ENCODE assay signal across 9 cellular contexts in the genomic region with DNA sequence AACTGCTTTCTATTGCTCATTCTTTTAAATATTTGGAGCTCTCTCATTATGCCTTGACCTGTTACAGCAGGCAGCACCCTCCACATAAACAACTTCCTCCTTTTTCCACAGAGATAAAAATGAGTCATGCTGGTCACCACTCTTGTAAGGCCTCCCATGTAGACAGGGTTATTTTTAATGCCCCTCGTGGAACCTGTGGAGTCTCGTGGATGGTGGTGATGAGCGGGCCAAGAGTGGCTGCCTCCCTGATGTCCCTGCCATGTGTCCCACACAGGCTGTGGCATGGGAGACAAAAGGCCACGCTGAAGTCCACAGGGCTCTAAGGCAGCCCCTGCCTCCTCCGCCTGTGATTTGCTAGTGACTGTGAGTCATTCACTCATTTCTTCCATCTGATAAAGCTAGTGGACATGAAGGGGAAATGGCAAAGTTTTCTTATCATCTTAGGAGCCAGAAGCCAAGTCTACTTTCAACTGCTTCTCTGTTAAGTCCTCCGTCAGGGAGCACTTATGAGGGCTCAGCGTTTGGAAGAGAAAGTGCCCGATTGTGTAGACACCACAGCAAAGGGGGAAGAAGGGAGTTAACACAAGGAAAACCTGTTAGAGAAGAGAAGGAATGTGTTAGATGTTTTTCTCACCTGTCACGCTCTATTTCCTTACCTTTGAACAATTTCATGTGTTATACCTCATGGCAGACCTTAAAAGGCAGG.
DNase-seq lines count a peak whose midpoint lies in the region; ATAC-seq and TF ChIP-seq lines count a peak whose summit lies in the region.
"Had no signal": no experiment of that assay in that cellular context is flagged by ENCODE, and none has a peak within 500 bp of the region (broad histone marks: within the 10 kb centered on the region; RNA-seq: fewer than 3 reads in every experiment).

No MANE protein-coding gene starts in this region.

- H3K27ac ChIP-seq in smooth muscle cell (ENCODE audit: low read depth) (peak overlapping the region; percentile 80), caudate nucleus (ENCODE audit: low read depth, low read length) (no peak overlapping the region)

- no peaks in the 10 kb centered on the region for H3K79me2 ChIP-seq in smooth muscle cell (ENCODE audit: low read depth)

- H4K20me1 ChIP-seq in smooth muscle cell (ENCODE audit: low read depth): no peaks in the 10 kb centered on the region

- H3F3A ChIP-seq in smooth muscle cell (ENCODE audit: low read depth): peaks cover 33% of the 10 kb centered on the region

- no peak overlapping the region for H3K9ac ChIP-seq in smooth muscle cell (ENCODE audit: low read depth)

- H3K4me2 ChIP-seq in smooth muscle cell: peak overlapping the region; percentile 81

- peak overlapping the region; percentile 32 for H3K4me3 ChIP-seq in smooth muscle cell

- no peaks in the 10 kb centered on the region for H3K27me3 ChIP-seq in smooth muscle cell (ENCODE audit: low read depth)

- TF ChIP-seq CTCF in smooth muscle cell (IDR thresholded peaks at IDR 0.05; ENCODE audit: borderline replicate concordance, insufficient read depth, poor library complexity, severe bottlenecking): no peak

- WGBS in smooth muscle cell (ENCODE audit: low lambda C conversion rate): 23% methylated on average over 9 of the region's 9 CpGs

- no peaks in the 10 kb centered on the region for H3K36me3 ChIP-seq in smooth muscle cell (ENCODE audit: low read depth)

- ATAC-seq in left ventricle myocardium superior (peak; percentile 78), GM18520 (IDR thresholded peaks at IDR 0.05; ENCODE audit: unreplicated experiment) (no peak)

- intact Hi-C loops in left ventricle myocardium superior (cut with micrococcal nuclease): no loop called here

- DNase-seq in HCEC 1CT (peak; percentile 79), UCSD-AML1 (lab: John Stamatoyannopoulos, UW; ENCODE audit: unreplicated experiment) (peak; percentile 49), left ventricle myocardium superior (no peak), smooth muscle cell (lab: John Stamatoyannopoulos, UW; ENCODE audit: unreplicated experiment) (no peak), caudate nucleus (lab: John Stamatoyannopoulos, UW) (no peak), NCI-H1048 (lab: John Stamatoyannopoulos, UW) (no peak), SK-N-DZ (ENCODE audit: low spot score) (no peak)
- DNase-seq: effector CD4-positive, alpha-beta T cell had no signal

- no peaks in the 10 kb centered on the region for H3K9me3 ChIP-seq in smooth muscle cell (replicated peaks; ENCODE audit: low read depth)

- peaks cover 18% of the 10 kb centered on the region for H3K4me1 ChIP-seq in smooth muscle cell (ENCODE audit: low read depth)

- no peak overlapping the region for H2AFZ ChIP-seq in smooth muscle cell (ENCODE audit: low read depth)

Comparison
In these comparisons a context has a peak if more than half of its experiments do, and no peak if none do; other contexts are left out.
1. DNase-seq: peak in HCEC 1CT (single experiment) and UCSD-AML1 (single experiment); none in left ventricle myocardium superior (single experiment), smooth muscle cell (single experiment), caudate nucleus (0 of 61), NCI-H1048 (single experiment) and SK-N-DZ (single experiment).